ENCODE assay signal across 18 cellular contexts in genomic region chr5:116938488-116938887, GRCh38.
DNase-seq lines count a peak whose midpoint lies in the region; ATAC-seq, FAIRE-seq and TF ChIP-seq lines count a peak whose summit lies in the region.
"Had no signal": no experiment of that assay in that cellular context is flagged by ENCODE, and none has a peak within 500 bp of the region (broad histone marks: within the 10 kb centered on the region; RNA-seq: fewer than 3 reads in every experiment).

No MANE protein-coding gene starts in this region.

- DNase-seq in SK-N-DZ (ENCODE audit: low spot score): peak; percentile 28
- DNase-seq in activated T-cell treated with anti-CD3 and anti-CD28 coated beads, Interleukin-2, amount 50 U/mL, for 1 hour: no peak
- DNase-seq in H54 (ENCODE audit: insufficient read length, low spot score): no peak
- DNase-seq: activated CD4-positive, alpha-beta T cell treated with anti-CD3 and anti-CD28 coated beads, Interleukin-2, amount 50 U/mL, for 48 hours; activated gamma-delta T cell treated with Interleukin-2 at 50 U/mL for 16 hours; brain microvascular endothelial cell; DMS53; NCI-H2081; stimulated activated CD4-positive, alpha-beta T cell treated with anti-CD3 and anti-CD28 coated beads, Interleukin-2, amount 100 ng/mL, for 48 hours had no signal

- WGBS in mesodermal cell (ENCODE audit: insufficient coverage in 2 of 2), 2 experiments: no CpG with 5 or more reads among the region's 1 CpG

- H3K4me1 ChIP-seq in BLaER1 (0 out of 2 replicates have a peak, but pooled peaks cover 7% of the 10 kb centered on the region), HEK293 (ENCODE audit: control insufficient read depth, insufficient read depth, low read length) (no peaks in the 10 kb centered on the region), mesodermal cell (ENCODE audit: control insufficient read depth, insufficient read depth, low read length, poor library complexity, severe bottlenecking) (peaks cover 18% of the 10 kb centered on the region)
- H3K4me1 ChIP-seq: prostate gland had no signal

- no peak for TF ChIP-seq CTCF in HEK293 (tag by site-specific recombination; IDR thresholded peaks at IDR 0.05)

- H3K4me2 ChIP-seq in BLaER1: peak overlapping the region; percentile 20; the same call in 1 of the 2 replicates
- H3K4me2 ChIP-seq: KMS-11 had no signal

- H3K36me3 ChIP-seq in BLaER1 (no peaks in the 10 kb centered on the region), HEK293 (ENCODE audit: control insufficient read depth in 2 of 2, insufficient read depth in 1 of 2, low read length in 2 of 2) (no peaks in the 10 kb centered on the region), mesodermal cell (ENCODE audit: control insufficient read depth, insufficient read depth, low read length) (no peaks in the 10 kb centered on the region)
- H3K36me3 ChIP-seq: brain microvascular endothelial cell, prostate gland had no signal

- FAIRE-seq in H54 (lab: Jason Lieb, UNC): no peak

- CTCF ChIA-PET in HEK293 (lab: Yijun Ruan, JAX): no interaction called here

- H3K9ac ChIP-seq in BLaER1: no peak overlapping the region
- H3K9ac ChIP-seq: KMS-11 had no signal

- no peak for TF ChIP-seq POLR2A in H54 (IDR thresholded peaks at IDR 0.05; ENCODE audit: low read depth, low read length)

- POLR2A ChIA-PET in HEK293 (lab: Yijun Ruan, JAX): no interaction called here

- no peak overlapping the region for H3K27ac ChIP-seq in BLaER1
- H3K27ac ChIP-seq in HEK293 (ENCODE audit: extremely low read depth, low read depth, low read length): no peak overlapping the region
- peak overlapping the region; percentile 50 for H3K27ac ChIP-seq in mesodermal cell (ENCODE audit: low read depth, low read length, severe bottlenecking)
- H3K27ac ChIP-seq: brain microvascular endothelial cell, KMS-11, prostate gland had no signal

- H3K4me3 ChIP-seq in BLaER1 (no peak overlapping the region), HEK293 (ENCODE audit: low read depth, low read length) (no peak overlapping the region), mesodermal cell (ENCODE audit: extremely low read depth, insufficient read depth, low read length, poor library complexity, severe bottlenecking) (no peak overlapping the region)
- H3K4me3 ChIP-seq: prostate gland had no signal

- ATAC-seq in GM18858 (IDR thresholded peaks at IDR 0.05; ENCODE audit: unreplicated experiment) (no peak), HG02642 (IDR thresholded peaks at IDR 0.05; ENCODE audit: poor library complexity, unreplicated experiment) (no peak)
- ATAC-seq: Panc1; stimulated activated memory B cell treated with anti-CD40 and anti-IgM and Interleukin-4, amounts not matched to agents 10 μg/mL and 1 μg/mL and 100 μg/mL, for 72 hours had no signal

- no peaks in the 10 kb centered on the region for H3K27me3 ChIP-seq in BLaER1
- H3K27me3 ChIP-seq: brain microvascular endothelial cell had no signal

- H3K9me3 ChIP-seq in BLaER1 (no peaks in the 10 kb centered on the region), HEK293 (ENCODE audit: control insufficient read depth, insufficient read depth, low read depth, low read length) (no peaks in the 10 kb centered on the region), mesodermal cell (ENCODE audit: control insufficient read depth, low read length) (no peaks in the 10 kb centered on the region)
- H3K9me3 ChIP-seq: prostate gland had no signal

- H4K20me1 ChIP-seq in BLaER1: no peaks in the 10 kb centered on the region

TF ChIP-seq in HEK293, 187 proteins besides CTCF, POLR2A, EP300 and RAD21:
- TF ChIP-seq ZNF677 (tag by site-specific recombination; IDR thresholded peaks at IDR 0.05) (no peak), ZNF350 (tag by site-specific recombination; IDR thresholded peaks at IDR 0.05) (no peak), PRDM1 (tag by site-specific recombination; IDR thresholded peaks at IDR 0.05) (peak; percentile 94), MEIS1 (CRISPR knock-in tag; IDR thresholded peaks at IDR 0.05; ENCODE audit: borderline replicate concordance) (no peak), ZBTB48 (tag by site-specific recombination; IDR thresholded peaks at IDR 0.05) (no peak), ZNF768 (tag by site-specific recombination; IDR thresholded peaks at IDR 0.05) (no peak), ZNF175 (tag by site-specific recombination; IDR thresholded peaks at IDR 0.05) (no peak), BCL11A (tag by site-specific recombination; IDR thresholded peaks at IDR 0.05; ENCODE audit: low read depth) (no peak), ZBTB20 (tag by site-specific recombination; IDR thresholded peaks at IDR 0.05) (peak; percentile 14; the same call in 1 of the 2 replicates), ZNF2 (tag by site-specific recombination; IDR thresholded peaks at IDR 0.05) (no peak), ZNF114 (tag by site-specific recombination; IDR thresholded peaks at IDR 0.05) (no peak), ZNF324 (tag by site-specific recombination; IDR thresholded peaks at IDR 0.05) (no peak), SCRT2 (tag by site-specific recombination; IDR thresholded peaks at IDR 0.05) (no peak), ZFP69B (tag by site-specific recombination; IDR thresholded peaks at IDR 0.05) (no peak)
